In the genomic region with DNA sequence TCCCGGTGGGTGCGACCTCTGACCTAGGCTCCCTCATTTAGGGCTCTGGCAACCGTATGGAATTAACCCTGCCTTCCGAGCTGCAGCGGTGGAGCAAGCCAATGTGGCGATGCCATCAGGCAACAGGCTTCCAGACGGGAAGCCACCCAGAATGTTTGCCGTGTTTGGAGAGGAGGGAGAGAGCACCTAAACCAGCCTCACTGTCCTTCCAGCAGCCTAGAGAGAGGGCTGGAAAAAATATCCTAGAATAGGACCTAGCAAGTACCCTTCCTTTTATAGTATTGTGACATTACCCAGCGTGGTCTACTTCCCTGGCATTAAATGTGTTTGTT, we compare ENCODE assay signal across 8 cellular contexts. TPM values are rescaled to one million over a fixed set of nuclear protein-coding genes. Genes with fewer than 3 reads are reported as not detected.
DNase-seq lines count a peak whose midpoint lies in the region; ATAC-seq and TF ChIP-seq lines count a peak whose summit lies in the region.

No MANE protein-coding gene starts in this region.

- WGBS in transverse colon (ENCODE audit: low coverage in 1 of 2), 2 donors: 11% methylated on average over 9 of the region's 9 CpGs; no CpG with 5 or more reads in 1 of the 2 donors

- H3K4me3 ChIP-seq in adipocyte (ENCODE audit: low read length) (peak overlapping the region; percentile 86), transverse colon (peak overlapping the region in 3 of 4 donors; percentile 86 to 99 (median 93))

- H3K4me1 Mint-ChIP-seq in activated T-cell treated with anti-CD3 and anti-CD28 coated beads, Interleukin-2, amount 50 U/mL, for 24 hours (ENCODE audit: low read depth): peaks cover 61% of the 10 kb centered on the region

- intact Hi-C loops in transverse colon (cut with DNase I; ENCODE audit: low total_unique reads): loop anchor here (2.0 to 10.0 kb wide), 2 partner anchors 95 to 341 kb away; no protein-coding TSS in a partner anchor

- no peak for TF ChIP-seq CTCF in transverse colon (IDR thresholded peaks at IDR 0.05)

- peak overlapping the region; percentile 65 for H3K27ac Mint-ChIP-seq in activated T-cell treated with anti-CD3 and anti-CD28 coated beads, Interleukin-2, amount 50 U/mL, for 24 hours

- no peaks in the 10 kb centered on the region for H3K36me3 Mint-ChIP-seq in activated T-cell treated with anti-CD3 and anti-CD28 coated beads, Interleukin-2, amount 50 U/mL, for 24 hours (ENCODE audit: low read depth)

- H3K4me1 ChIP-seq in adipocyte (ENCODE audit: control insufficient read depth, insufficient read depth, low read length) (peaks cover 20% of the 10 kb centered on the region), transverse colon (peaks cover 0 to 47% (median 28%) of the 10 kb centered on the region in 4 donors)

- H3K9me3 Mint-ChIP-seq in activated T-cell treated with anti-CD3 and anti-CD28 coated beads, Interleukin-2, amount 50 U/mL, for 24 hours: no peaks in the 10 kb centered on the region

- H3K36me3 ChIP-seq in adipocyte (ENCODE audit: control insufficient read depth, insufficient read depth, low read length, severe bottlenecking) (no peaks in the 10 kb centered on the region), transverse colon (no peaks in the 10 kb centered on the region)

- H3K27me3 ChIP-seq in adipocyte (replicated peaks; ENCODE audit: control insufficient read depth, insufficient read depth, low read length) (no peaks in the 10 kb centered on the region), layer of hippocampus (ENCODE audit: control insufficient read depth, insufficient read depth, low read length) (no peaks in the 10 kb centered on the region), transverse colon (no peaks in the 10 kb centered on the region)

- TF ChIP-seq EP300 in transverse colon (IDR thresholded peaks at IDR 0.05; ENCODE audit: low read depth): no peak

- no peak overlapping the region for H3K9ac ChIP-seq in adipocyte (ENCODE audit: low read length)

- peaks cover 14% of the 10 kb centered on the region for H3K27me3 Mint-ChIP-seq in activated T-cell treated with anti-CD3 and anti-CD28 coated beads, Interleukin-2, amount 50 U/mL, for 24 hours

- DNase-seq in activated T-cell treated with anti-CD3 and anti-CD28 coated beads, Interleukin-2, amount 50 U/mL, for 24 hours: no peak
- DNase-seq in activated T-cell treated with anti-CD3 and anti-CD28 coated beads, Interleukin-2, amount 50 U/mL, for 1 hour: no peak
- DNase-seq in adipocyte (ENCODE audit: low read depth): no peak
- DNase-seq in transverse colon: no peak
- DNase-seq in medulla oblongata (ENCODE audit: extremely low spot score): no peak
- DNase-seq in AG20443 (ENCODE audit: low spot score): no peak

- no peaks in the 10 kb centered on the region for H3K9me3 ChIP-seq in adipocyte (ENCODE audit: control insufficient read depth, low read length)
- H3K9me3 ChIP-seq in transverse colon: no peaks in the 10 kb centered on the region

- H3K27ac ChIP-seq in layer of hippocampus (ENCODE audit: low read depth, low read length) (peak overlapping the region; percentile 50), transverse colon (peak overlapping the region; percentile 91 to 97 (median 94))

- in situ Hi-C loops in transverse colon (cut with MboI; ENCODE audit: low pct_ligation_motif_present in 1 of 4, low pct_unique_long_range_greater_than_20kb in 1 of 4, low sequenced_read_pairs in 3 of 4): loop anchor here in 2 of 4 donors (10.0 to 25.0 kb wide), 2 partner anchors 91 to 344 kb away; no protein-coding TSS in a partner anchor

- no peak for ATAC-seq in GM21423 (IDR thresholded peaks at IDR 0.05; ENCODE audit: unreplicated experiment)

- TF ChIP-seq POLR2A in transverse colon (IDR thresholded peaks at IDR 0.05): no peak

- H3K4me3 Mint-ChIP-seq in activated T-cell treated with anti-CD3 and anti-CD28 coated beads, Interleukin-2, amount 50 U/mL, for 24 hours: peak overlapping the region; percentile 76

RNA-seq across cellular contexts. Expression of a gene that starts 0.3 kb away (rescaled TPM):
- total RNA-seq in transverse colon: 10 to 100 TPM; 31.8 to 70.7 (median 46.8) TPM
